ENCODE assay signal across 8 cellular contexts in the genomic region with DNA sequence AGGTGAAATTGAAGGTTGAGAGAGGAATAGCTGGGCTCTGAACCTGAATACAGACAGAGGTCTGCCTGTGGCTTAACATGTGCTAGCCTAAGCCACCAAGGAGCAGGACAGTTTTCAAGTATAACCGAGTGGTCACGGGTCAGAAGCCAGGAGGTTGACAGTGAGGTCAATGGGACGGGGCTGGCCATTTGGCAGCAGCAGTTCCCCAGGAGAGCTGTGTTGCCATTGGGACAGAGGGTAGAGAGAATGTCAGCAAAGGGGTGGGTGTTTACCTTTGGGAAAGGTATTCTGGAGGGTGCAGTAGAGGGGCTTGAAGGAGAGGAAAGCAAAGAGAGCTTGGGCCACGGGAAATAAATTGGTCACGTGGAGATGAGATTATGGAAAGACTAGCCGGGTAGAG. TPM values are rescaled to one million over a fixed set of nuclear protein-coding genes. Genes with fewer than 3 reads are reported as not detected.
DNase-seq lines count a peak whose midpoint lies in the region; ATAC-seq and TF ChIP-seq lines count a peak whose summit lies in the region.
"Not testable (repeated sequence)": the region's sequence is repeated elsewhere in the genome, so short reads cannot be mapped to it uniquely, and the experiment has no call there.
"Had no signal": no experiment of that assay in that cellular context is flagged by ENCODE, and none has a peak within 500 bp of the region (broad histone marks: within the 10 kb centered on the region; RNA-seq: fewer than 3 reads in every experiment).

No MANE protein-coding gene starts in this region.

- not testable (repeated sequence) for H3K4me3 ChIP-seq in naive thymus-derived CD4-positive, alpha-beta T cell (ENCODE audit: low read length)

- DNase-seq in CD4-positive, alpha-beta T cell; activated CD8-positive, alpha-beta T cell treated with anti-CD3 and anti-CD28 coated beads for 36 hours; activated naive CD4-positive, alpha-beta T cell treated with anti-CD3 and anti-CD28 coated beads, Interleukin-2, amount 50 U/mL, for 72 hours (ENCODE audit: low spot score in 2 of 2); endothelial cell (ENCODE audit: low spot score); naive thymus-derived CD4-positive, alpha-beta T cell; stimulated activated effector memory CD8-positive, alpha-beta T cell treated with anti-CD3 and anti-CD28 coated beads, Interleukin-12 subunit alpha, Interleukin-12 subunit beta, amount 100 ng/mL, for 72 hours (ENCODE audit: low spot score in 2 of 2): not testable (repeated sequence)

- H3K4me1 Mint-ChIP-seq in CD4-positive, alpha-beta T cell (ENCODE audit: low read depth): peaks cover 25% of the 10 kb centered on the region
- peaks cover 12 to 21% (median 19%) of the 10 kb centered on the region in 3 donors for H3K4me1 Mint-ChIP-seq in IgD-negative memory B cell
- peaks cover 29% of the 10 kb centered on the region for H3K4me1 Mint-ChIP-seq in activated CD8-positive, alpha-beta T cell treated with anti-CD3 and anti-CD28 coated beads for 36 hours (ENCODE audit: low read depth)
- H3K4me1 Mint-ChIP-seq in endothelial cell (ENCODE audit: unreplicated experiment): not testable (repeated sequence)
- peaks cover 20 to 33% (median 26%) of the 10 kb centered on the region in 7 donors for H3K4me1 Mint-ChIP-seq in naive thymus-derived CD4-positive, alpha-beta T cell
- peaks cover 29% of the 10 kb centered on the region for H3K4me1 Mint-ChIP-seq in stimulated activated effector memory CD8-positive, alpha-beta T cell treated with anti-CD3 and anti-CD28 coated beads, Interleukin-12 subunit alpha, Interleukin-12 subunit beta, amount 100 ng/mL, for 72 hours

- not testable (repeated sequence) for H3K27me3 Mint-ChIP-seq in CD4-positive, alpha-beta T cell; IgD-negative memory B cell; activated CD8-positive, alpha-beta T cell treated with anti-CD3 and anti-CD28 coated beads for 36 hours; endothelial cell (ENCODE audit: unreplicated experiment); naive thymus-derived CD4-positive, alpha-beta T cell

- peak overlapping the region; percentile 52 for H3K27ac Mint-ChIP-seq in CD4-positive, alpha-beta T cell
- peak overlapping the region in 2 of 3 donors; percentile 39 to 81 for H3K27ac Mint-ChIP-seq in IgD-negative memory B cell
- peak overlapping the region; percentile 27 for H3K27ac Mint-ChIP-seq in activated CD8-positive, alpha-beta T cell treated with anti-CD3 and anti-CD28 coated beads for 36 hours
- H3K27ac Mint-ChIP-seq in activated naive CD4-positive, alpha-beta T cell treated with anti-CD3 and anti-CD28 coated beads, Interleukin-2, amount 50 U/mL, for 72 hours: peak overlapping the region; percentile 2 to 51
- H3K27ac Mint-ChIP-seq in endothelial cell (ENCODE audit: unreplicated experiment): peak overlapping the region; percentile 59
- peak overlapping the region in 7 of 9 donors; percentile 0 to 83 (median 63) for H3K27ac Mint-ChIP-seq in naive thymus-derived CD4-positive, alpha-beta T cell
- peak overlapping the region; percentile 55 for H3K27ac Mint-ChIP-seq in stimulated activated effector memory CD8-positive, alpha-beta T cell treated with anti-CD3 and anti-CD28 coated beads, Interleukin-12 subunit alpha, Interleukin-12 subunit beta, amount 100 ng/mL, for 72 hours

- peaks cover 0 to 22% (median 0%) of the 10 kb centered on the region in 3 experiments for H3K36me3 ChIP-seq in naive thymus-derived CD4-positive, alpha-beta T cell (ENCODE audit: control insufficient read depth in 2 of 3, insufficient read depth in 3 of 3, low read length in 3 of 3)

- CTCF ChIA-PET in CD4-positive, alpha-beta T cell (lab: Charles Lee); activated CD8-positive, alpha-beta T cell treated with anti-CD3 and anti-CD28 coated beads for 36 hours (lab: Charles Lee); naive thymus-derived CD4-positive, alpha-beta T cell (lab: Charles Lee): not testable (repeated sequence)

- POLR2A ChIA-PET in CD4-positive, alpha-beta T cell (lab: Charles Lee); activated CD8-positive, alpha-beta T cell treated with anti-CD3 and anti-CD28 coated beads for 36 hours (lab: Charles Lee); naive thymus-derived CD4-positive, alpha-beta T cell (lab: Charles Lee): not testable (repeated sequence)

- peaks cover 37% of the 10 kb centered on the region for H3K36me3 Mint-ChIP-seq in CD4-positive, alpha-beta T cell (ENCODE audit: low read depth)
- H3K36me3 Mint-ChIP-seq in IgD-negative memory B cell; activated naive CD4-positive, alpha-beta T cell treated with anti-CD3 and anti-CD28 coated beads, Interleukin-2, amount 50 U/mL, for 72 hours: not testable (repeated sequence)
- peaks cover 16% of the 10 kb centered on the region for H3K36me3 Mint-ChIP-seq in activated CD8-positive, alpha-beta T cell treated with anti-CD3 and anti-CD28 coated beads for 36 hours (ENCODE audit: low read depth)
- peaks cover 12% of the 10 kb centered on the region for H3K36me3 Mint-ChIP-seq in endothelial cell (ENCODE audit: low read depth, unreplicated experiment)
- H3K36me3 Mint-ChIP-seq in naive thymus-derived CD4-positive, alpha-beta T cell: peaks cover 1 to 34% (median 12%) of the 10 kb centered on the region in 5 donors
- peaks cover 50% of the 10 kb centered on the region for H3K36me3 Mint-ChIP-seq in stimulated activated effector memory CD8-positive, alpha-beta T cell treated with anti-CD3 and anti-CD28 coated beads, Interleukin-12 subunit alpha, Interleukin-12 subunit beta, amount 100 ng/mL, for 72 hours

- not testable (repeated sequence) for H3K4me1 ChIP-seq in naive thymus-derived CD4-positive, alpha-beta T cell (ENCODE audit: control insufficient read depth in 2 of 2, insufficient read depth in 2 of 2, low read length in 2 of 2)

- H3K4me3 Mint-ChIP-seq in CD4-positive, alpha-beta T cell: peak overlapping the region; percentile 73
- H3K4me3 Mint-ChIP-seq in IgD-negative memory B cell: peak overlapping the region in 2 of 4 donors; percentile 72 to 84
- H3K4me3 Mint-ChIP-seq in activated CD8-positive, alpha-beta T cell treated with anti-CD3 and anti-CD28 coated beads for 36 hours; endothelial cell (ENCODE audit: unreplicated experiment); stimulated activated effector memory CD8-positive, alpha-beta T cell treated with anti-CD3 and anti-CD28 coated beads, Interleukin-12 subunit alpha, Interleukin-12 subunit beta, amount 100 ng/mL, for 72 hours: not testable (repeated sequence)
- peak overlapping the region in 3 of 10 donors; percentile 16 to 30 (median 18) for H3K4me3 Mint-ChIP-seq in naive thymus-derived CD4-positive, alpha-beta T cell

- not testable (repeated sequence) for TF ChIP-seq CTCF in CD4-positive, alpha-beta T cell (IDR thresholded peaks at IDR 0.05); activated CD8-positive, alpha-beta T cell treated with anti-CD3 and anti-CD28 coated beads for 36 hours (IDR thresholded peaks at IDR 0.05); endothelial cell (IDR thresholded peaks at IDR 0.05; ENCODE audit: unreplicated experiment)

- not testable (repeated sequence) for H3K9me3 Mint-ChIP-seq in CD4-positive, alpha-beta T cell; IgD-negative memory B cell; activated CD8-positive, alpha-beta T cell treated with anti-CD3 and anti-CD28 coated beads for 36 hours; activated naive CD4-positive, alpha-beta T cell treated with anti-CD3 and anti-CD28 coated beads, Interleukin-2, amount 50 U/mL, for 72 hours; endothelial cell (ENCODE audit: unreplicated experiment); naive thymus-derived CD4-positive, alpha-beta T cell; stimulated activated effector memory CD8-positive, alpha-beta T cell treated with anti-CD3 and anti-CD28 coated beads, Interleukin-12 subunit alpha, Interleukin-12 subunit beta, amount 100 ng/mL, for 72 hours

- H3K27ac ChIP-seq in CD4-positive, alpha-beta T cell (ENCODE audit: low read depth, low read length); naive thymus-derived CD4-positive, alpha-beta T cell (ENCODE audit: low read depth, low read length): not testable (repeated sequence)

- H3K27me3 ChIP-seq in CD4-positive, alpha-beta T cell (ENCODE audit: control insufficient read depth, insufficient read depth, low read length); naive thymus-derived CD4-positive, alpha-beta T cell (ENCODE audit: control insufficient read depth in 2 of 2, insufficient read depth in 2 of 2, low read length in 2 of 2): not testable (repeated sequence)

- intact Hi-C loops in CD4-positive, alpha-beta T cell (cut with DNase I, micrococcal nuclease); activated CD8-positive, alpha-beta T cell treated with anti-CD3 and anti-CD28 coated beads for 36 hours (cut with micrococcal nuclease): not testable (repeated sequence)
- intact Hi-C loops in naive thymus-derived CD4-positive, alpha-beta T cell (cut with micrococcal nuclease): loop anchor here in 1 of 2 donors (10.0 kb wide), 1 partner anchor 406 kb away; a partner anchor contains a TSS

- not testable (repeated sequence) for ATAC-seq in CD4-positive, alpha-beta T cell (ENCODE audit: poor library complexity); activated CD8-positive, alpha-beta T cell treated with anti-CD3 and anti-CD28 coated beads for 36 hours; activated naive CD4-positive, alpha-beta T cell treated with anti-CD3 and anti-CD28 coated beads, Interleukin-2, amount 50 U/mL, for 72 hours; naive thymus-derived CD4-positive, alpha-beta T cell; stimulated activated effector memory CD8-positive, alpha-beta T cell treated with anti-CD3 and anti-CD28 coated beads, Interleukin-12 subunit alpha, Interleukin-12 subunit beta, amount 100 ng/mL, for 72 hours

- H3K9me3 ChIP-seq in CD4-positive, alpha-beta T cell (ENCODE audit: control insufficient read depth, low read length); naive thymus-derived CD4-positive, alpha-beta T cell (ENCODE audit: control insufficient read depth in 2 of 3, low read length in 3 of 3): not testable (repeated sequence)

RNA-seq across cellular contexts. Expression of a gene that starts 4.2 kb away (rescaled TPM):
- total RNA-seq in CD4-positive, alpha-beta T cell: 10 to 100 TPM; 20.6 to 20.8 TPM
- polyA plus RNA-seq in IgD-negative memory B cell: 9.5 TPM
- total RNA-seq in activated CD8-positive, alpha-beta T cell treated with anti-CD3 and anti-CD28 coated beads for 36 hours: 10 to 100 TPM; 19.5 to 19.7 TPM
- 10 to 100 TPM; 32.7 to 34.3 TPM for total RNA-seq in activated naive CD4-positive, alpha-beta T cell treated with anti-CD3 and anti-CD28 coated beads, Interleukin-2, amount 50 U/mL, for 72 hours
- total RNA-seq in endothelial cell (ENCODE audit: unreplicated experiment): 43.4 TPM
- 10 to 100 TPM; 35.0 to 42.8 (median 37.9) TPM for total RNA-seq in naive thymus-derived CD4-positive, alpha-beta T cell
- 10 to 100 TPM in 1 of 2 donors, 1 to 10 TPM in 1; 6.0 to 12.7 TPM for polyA plus RNA-seq in naive thymus-derived CD4-positive, alpha-beta T cell

RNA-seq across cellular contexts. Expression of a gene that starts 55.2 kb away (rescaled TPM):
- not detected for total RNA-seq in CD4-positive, alpha-beta T cell
- not detected for polyA plus RNA-seq in IgD-negative memory B cell
- total RNA-seq in activated CD8-positive, alpha-beta T cell treated with anti-CD3 and anti-CD28 coated beads for 36 hours: not detected
- not detected for total RNA-seq in activated naive CD4-positive, alpha-beta T cell treated with anti-CD3 and anti-CD28 coated beads, Interleukin-2, amount 50 U/mL, for 72 hours
- total RNA-seq in endothelial cell (ENCODE audit: unreplicated experiment): 1.0 TPM
- total RNA-seq in naive thymus-derived CD4-positive, alpha-beta T cell: 1 to 10 TPM in 3 of 5 experiments, under 1 TPM in 1, not detected in 1; 0.89 to 2.0 (median 1.2) TPM
- polyA plus RNA-seq in naive thymus-derived CD4-positive, alpha-beta T cell: not detected
- total RNA-seq: G401 had no signal
